In the genomic region with DNA sequence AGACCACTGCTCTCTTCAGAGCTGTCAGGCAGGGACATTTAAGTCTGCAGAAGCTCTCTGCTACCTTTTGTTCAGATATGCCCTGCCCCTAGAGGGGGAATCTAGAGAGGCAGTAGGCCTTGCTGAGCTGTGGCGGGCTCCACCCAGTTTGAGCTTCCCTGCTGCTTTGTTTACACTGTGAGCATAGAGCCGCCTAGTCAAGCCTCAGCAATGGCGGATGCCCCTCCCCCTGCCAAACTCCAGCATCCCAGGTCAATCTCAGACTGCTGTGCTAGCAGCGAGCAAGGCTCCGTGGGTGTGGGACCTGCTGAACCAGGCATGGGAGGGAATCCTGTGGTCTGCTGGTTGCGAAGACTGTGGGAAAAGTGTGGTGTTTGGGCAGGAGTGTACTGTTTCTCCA, we compare ENCODE assay signal across 1 cellular context.
A peak's percentile ranks its signal among the peaks of the same experiment; 100 is the strongest.
TF ChIP-seq lines count a peak whose summit lies in the region.

No MANE protein-coding gene starts in this region.

TF ChIP-seq in H1, 55 proteins besides CTCF, POLR2A, EP300 and RAD21 (continued from another document):
- TF ChIP-seq, protein P1, sequence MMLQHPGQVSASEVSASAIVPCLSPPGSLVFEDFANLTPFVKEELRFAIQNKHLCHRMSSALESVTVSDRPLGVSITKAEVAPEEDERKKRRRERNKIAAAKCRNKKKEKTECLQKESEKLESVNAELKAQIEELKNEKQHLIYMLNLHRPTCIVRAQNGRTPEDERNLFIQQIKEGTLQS (IDR thresholded peaks at IDR 0.05; ENCODE audit: insufficient read depth, low read depth, low read length), result no peak
- TF ChIP-seq RNF2 (IDR thresholded peaks at IDR 0.05; ENCODE audit: borderline replicate concordance, low read depth, low read length, missing control alignments, poor library complexity, severe bottlenecking) (no peak), YY1 (IDR thresholded peaks at IDR 0.05; ENCODE audit: low read depth, low read length) (peak; percentile 79), CHD2 (IDR thresholded peaks at IDR 0.05; ENCODE audit: low read length) (no peak), BCL11A (IDR thresholded peaks at IDR 0.05; ENCODE audit: low read depth in 2 of 2, low read length in 2 of 2) (no peak), RBBP5 (IDR thresholded peaks at IDR 0.05; ENCODE audit: borderline replicate concordance, low read depth, low read length) (peak; percentile 71; the same call in 1 of the 2 replicates)
- TF ChIP-seq, protein P2, sequence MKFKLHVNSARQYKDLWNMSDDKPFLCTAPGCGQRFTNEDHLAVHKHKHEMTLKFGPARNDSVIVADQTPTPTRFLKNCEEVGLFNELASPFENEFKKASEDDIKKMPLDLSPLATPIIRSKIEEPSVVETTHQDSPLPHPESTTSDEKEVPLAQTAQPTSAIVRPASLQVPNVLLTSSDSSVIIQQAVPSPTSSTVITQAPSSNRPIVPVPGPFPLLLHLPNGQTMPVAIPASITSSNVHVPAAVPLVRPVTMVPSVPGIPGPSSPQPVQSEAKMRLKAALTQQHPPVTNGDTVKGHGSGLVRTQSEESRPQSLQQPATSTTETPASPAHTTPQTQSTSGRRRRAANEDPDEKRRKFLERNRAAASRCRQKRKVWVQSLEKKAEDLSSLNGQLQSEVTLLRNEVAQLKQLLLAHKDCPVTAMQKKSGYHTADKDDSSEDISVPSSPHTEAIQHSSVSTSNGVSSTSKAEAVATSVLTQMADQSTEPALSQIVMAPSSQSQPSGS (IDR thresholded peaks at IDR 0.05; ENCODE audit: low read length), result no peak
